24 cellular contexts compared by ENCODE assay signal in genomic region chr3:195013962-195014361, GRCh38.
"Had no signal": no experiment of that assay in that cellular context is flagged by ENCODE, and none has a peak within 500 bp of the region (broad histone marks: within the 10 kb centered on the region; RNA-seq: fewer than 3 reads in every experiment).

No MANE protein-coding gene starts in this region.

- H3K36me3 Mint-ChIP-seq: activated naive CD8-positive, alpha-beta T cell had no signal

- H3K27ac Mint-ChIP-seq: activated B cell treated with CpG ODN at 0.5 μM for 24 hours; activated CD4-positive, alpha-beta T cell treated with anti-CD3 and anti-CD28 coated beads, Interleukin-2, amount 10 ng/mL, durations not matched to agents 24 days and 14 days; activated naive CD4-positive, alpha-beta T cell treated with anti-CD3 and anti-CD28 coated beads for 36 hours; activated naive CD8-positive, alpha-beta T cell; T-helper 1 cell treated with Interleukin-12 subunit alpha and Interleukin-12 subunit beta and Interleukin-4 antibody, amounts not matched to agents 30 μg/mL and 1 μg/mL, for 36 hours had no signal

- H3K9me3 Mint-ChIP-seq: activated B cell treated with CpG ODN at 0.5 μM for 24 hours; activated CD4-positive, alpha-beta T cell treated with anti-CD3 and anti-CD28 coated beads, Interleukin-2, amount 10 ng/mL, durations not matched to agents 24 days and 14 days; activated naive CD4-positive, alpha-beta T cell treated with anti-CD3 and anti-CD28 coated beads for 36 hours; activated T-cell treated with anti-CD3 and anti-CD28 coated beads, Interleukin-2, amount 50 U/mL, for 4 hours; T-helper 1 cell treated with Interleukin-12 subunit alpha and Interleukin-12 subunit beta and Interleukin-4 antibody, amounts not matched to agents 30 μg/mL and 1 μg/mL, for 36 hours had no signal

- H3K27me3 Mint-ChIP-seq: activated naive CD8-positive, alpha-beta T cell had no signal

- H3K4me3 Mint-ChIP-seq: activated B cell treated with CpG ODN at 0.5 μM for 24 hours; activated CD4-positive, alpha-beta T cell treated with anti-CD3 and anti-CD28 coated beads, Interleukin-2, amount 10 ng/mL, durations not matched to agents 24 days and 14 days; activated naive CD4-positive, alpha-beta T cell treated with anti-CD3 and anti-CD28 coated beads for 36 hours; activated naive CD8-positive, alpha-beta T cell; activated T-cell treated with anti-CD3 and anti-CD28 coated beads, Interleukin-2, amount 50 U/mL, for 4 hours; T-helper 1 cell treated with Interleukin-12 subunit alpha and Interleukin-12 subunit beta and Interleukin-4 antibody, amounts not matched to agents 30 μg/mL and 1 μg/mL, for 36 hours had no signal

- H3K27ac ChIP-seq: brain microvascular endothelial cell, cardiac muscle cell had no signal

- H3K36me3 ChIP-seq: brain microvascular endothelial cell, cardiac muscle cell had no signal

- DNase-seq: activated B cell treated with CpG ODN at 0.5 μM for 24 hours; activated CD4-positive, alpha-beta T cell treated with anti-CD3 and anti-CD28 coated beads for 1 hour; activated CD4-positive, alpha-beta T cell treated with anti-CD3 and anti-CD28 coated beads, Interleukin-2, amount 10 ng/mL, durations not matched to agents 24 days and 14 days; activated CD4-positive, alpha-beta T cell treated with anti-CD3 and anti-CD28 coated beads, Interleukin-2, amount 50 U/mL, for 48 hours; activated CD8-positive, alpha-beta memory T cell treated with anti-CD3 and anti-CD28 coated beads for 24 hours; activated gamma-delta T cell; activated naive CD4-positive, alpha-beta T cell treated with anti-CD3 and anti-CD28 coated beads for 36 hours; activated T-cell treated with anti-CD3 and anti-CD28 coated beads, Interleukin-2, amount 50 U/mL, for 4 hours; brain microvascular endothelial cell; MM.1S; NCI-H1105 treated with DMSO at 0.1 percent for 48 hours; NCI-H2029; NCI-H2107; NCI-H510A treated with DMSO at 0.1 percent for 48 hours; NCI-H69; NK-92 treated with Interleukin-12 subunit alpha and Interleukin-12 subunit beta, amount 100 ng/mL, for 24 hours; OCI-M1; RPMI8226; T-helper 9 cell had no signal

- H3K4me3 ChIP-seq: cardiac muscle cell had no signal

- H3K27me3 ChIP-seq: brain microvascular endothelial cell, cardiac muscle cell had no signal

- ATAC-seq: activated T-cell treated with anti-CD3 and anti-CD28 coated beads, Interleukin-2, amount 50 U/mL, for 4 hours; Panc1; Right ventricle myocardium inferior had no signal
